ENCODE assay signal across 1 cellular context in genomic region chr10:87170705-87171104, GRCh38.
A peak's percentile ranks its signal among the peaks of the same experiment; 100 is the strongest.
TF ChIP-seq lines count a peak whose summit lies in the region.
"Not testable (repeated sequence)": the region's sequence is repeated elsewhere in the genome, so short reads cannot be mapped to it uniquely, and the experiment has no call there.

No MANE protein-coding gene starts in this region.

TF ChIP-seq in HepG2, 621 proteins besides CTCF, POLR2A, EP300 and RAD21 (continued from another document):
- TF ChIP-seq PAXIP1 (CRISPR knock-in tag; conservative IDR thresholded peaks at IDR 0.05) = peak; percentile 31; the same call in 1 of the 2 replicates
- TF ChIP-seq TCF7L2 (IDR thresholded peaks at IDR 0.05; ENCODE audit: low read depth, low read length) = 0 out of 2 replicates have a peak, but pooled peaks have one; percentile 38
- TF ChIP-seq ZNF652 (CRISPR knock-in tag; IDR thresholded peaks at IDR 0.05; ENCODE audit: borderline replicate concordance, low read depth) = peak; percentile 26; the same call in 1 of the 2 replicates
- peak; percentile 44; the same call in 1 of the 2 replicates for TF ChIP-seq NCOA2 (CRISPR knock-in tag; IDR thresholded peaks at IDR 0.05)
- TF ChIP-seq ASH2L (IDR thresholded peaks at IDR 0.05; ENCODE audit: insufficient read length, low read depth, low read length) = peak; percentile 44
- peak; percentile 44; the same call in 1 of the 2 replicates for TF ChIP-seq ARID5B (CRISPR knock-in tag; IDR thresholded peaks at IDR 0.05)
- peak; percentile 71; the same call in 1 of the 2 replicates for TF ChIP-seq HNF1A (IDR thresholded peaks at IDR 0.05; ENCODE audit: low read depth)
- TF ChIP-seq HNF1A (CRISPR knock-in tag; IDR thresholded peaks at IDR 0.05; ENCODE audit: borderline replicate concordance) = not testable (repeated sequence)
- TF ChIP-seq NFIC (IDR thresholded peaks at IDR 0.05; ENCODE audit: low read length) = peak; percentile 41; the same call in 1 of the 2 replicates
- peak; percentile 47; the same call in 1 of the 2 replicates for TF ChIP-seq HMG20A (CRISPR knock-in tag; IDR thresholded peaks at IDR 0.05; ENCODE audit: borderline replicate concordance)
